ENCODE assay signal across 1 cellular context in the genomic region with DNA sequence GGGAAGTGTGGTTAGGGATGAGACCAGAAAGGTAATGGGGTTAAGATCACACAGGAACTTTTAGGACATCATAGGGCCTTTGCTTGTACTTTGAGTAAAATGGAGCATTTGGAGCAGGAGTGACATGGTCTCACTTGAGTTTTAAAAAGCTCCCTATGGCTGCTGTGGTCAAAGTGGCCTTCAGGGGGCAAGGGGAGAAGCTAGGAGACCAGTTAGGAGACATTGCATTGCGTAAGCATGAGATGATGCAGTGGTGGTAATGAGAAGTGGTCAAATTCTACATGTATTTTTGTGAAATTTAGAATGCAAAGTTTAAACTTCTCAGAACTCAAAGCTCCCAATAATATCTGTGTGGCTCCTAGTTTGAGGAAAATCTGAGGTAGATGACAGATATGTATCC.
TF ChIP-seq lines count a peak whose summit lies in the region.

No MANE protein-coding gene starts in this region.

TF ChIP-seq in WTC11, 78 proteins besides CTCF, POLR2A, EP300 and RAD21 (continued from another document):
- TF ChIP-seq, protein P1, sequence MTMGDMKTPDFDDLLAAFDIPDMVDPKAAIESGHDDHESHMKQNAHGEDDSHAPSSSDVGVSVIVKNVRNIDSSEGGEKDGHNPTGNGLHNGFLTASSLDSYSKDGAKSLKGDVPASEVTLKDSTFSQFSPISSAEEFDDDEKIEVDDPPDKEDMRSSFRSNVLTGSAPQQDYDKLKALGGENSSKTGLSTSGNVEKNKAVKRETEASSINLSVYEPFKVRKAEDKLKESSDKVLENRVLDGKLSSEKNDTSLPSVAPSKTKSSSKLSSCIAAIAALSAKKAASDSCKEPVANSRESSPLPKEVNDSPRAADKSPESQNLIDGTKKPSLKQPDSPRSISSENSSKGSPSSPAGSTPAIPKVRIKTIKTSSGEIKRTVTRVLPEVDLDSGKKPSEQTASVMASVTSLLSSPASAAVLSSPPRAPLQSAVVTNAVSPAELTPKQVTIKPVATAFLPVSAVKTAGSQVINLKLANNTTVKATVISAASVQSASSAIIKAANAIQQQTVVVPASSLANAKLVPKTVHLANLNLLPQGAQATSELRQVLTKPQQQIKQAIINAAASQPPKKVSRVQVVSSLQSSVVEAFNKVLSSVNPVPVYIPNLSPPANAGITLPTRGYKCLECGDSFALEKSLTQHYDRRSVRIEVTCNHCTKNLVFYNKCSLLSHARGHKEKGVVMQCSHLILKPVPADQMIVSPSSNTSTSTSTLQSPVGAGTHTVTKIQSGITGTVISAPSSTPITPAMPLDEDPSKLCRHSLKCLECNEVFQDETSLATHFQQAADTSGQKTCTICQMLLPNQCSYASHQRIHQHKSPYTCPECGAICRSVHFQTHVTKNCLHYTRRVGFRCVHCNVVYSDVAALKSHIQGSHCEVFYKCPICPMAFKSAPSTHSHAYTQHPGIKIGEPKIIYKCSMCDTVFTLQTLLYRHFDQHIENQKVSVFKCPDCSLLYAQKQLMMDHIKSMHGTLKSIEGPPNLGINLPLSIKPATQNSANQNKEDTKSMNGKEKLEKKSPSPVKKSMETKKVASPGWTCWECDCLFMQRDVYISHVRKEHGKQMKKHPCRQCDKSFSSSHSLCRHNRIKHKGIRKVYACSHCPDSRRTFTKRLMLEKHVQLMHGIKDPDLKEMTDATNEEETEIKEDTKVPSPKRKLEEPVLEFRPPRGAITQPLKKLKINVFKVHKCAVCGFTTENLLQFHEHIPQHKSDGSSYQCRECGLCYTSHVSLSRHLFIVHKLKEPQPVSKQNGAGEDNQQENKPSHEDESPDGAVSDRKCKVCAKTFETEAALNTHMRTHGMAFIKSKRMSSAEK (CRISPR knock-in tag; IDR thresholded peaks at IDR 0.05; ENCODE audit: borderline replicate concordance): no peak
- TF ChIP-seq IRF2 (CRISPR knock-in tag; IDR thresholded peaks at IDR 0.05; ENCODE audit: borderline replicate concordance, low read depth) (no peak), ATF6 (CRISPR knock-in tag; IDR thresholded peaks at IDR 0.05) (no peak), ATF2 (CRISPR knock-in tag; IDR thresholded peaks at IDR 0.05; ENCODE audit: borderline replicate concordance, low read depth) (no peak), SOX15 (CRISPR knock-in tag; IDR thresholded peaks at IDR 0.05) (no peak), NFE2L1 (CRISPR knock-in tag; IDR thresholded peaks at IDR 0.05) (no peak)
- TF ChIP-seq, protein P2, sequence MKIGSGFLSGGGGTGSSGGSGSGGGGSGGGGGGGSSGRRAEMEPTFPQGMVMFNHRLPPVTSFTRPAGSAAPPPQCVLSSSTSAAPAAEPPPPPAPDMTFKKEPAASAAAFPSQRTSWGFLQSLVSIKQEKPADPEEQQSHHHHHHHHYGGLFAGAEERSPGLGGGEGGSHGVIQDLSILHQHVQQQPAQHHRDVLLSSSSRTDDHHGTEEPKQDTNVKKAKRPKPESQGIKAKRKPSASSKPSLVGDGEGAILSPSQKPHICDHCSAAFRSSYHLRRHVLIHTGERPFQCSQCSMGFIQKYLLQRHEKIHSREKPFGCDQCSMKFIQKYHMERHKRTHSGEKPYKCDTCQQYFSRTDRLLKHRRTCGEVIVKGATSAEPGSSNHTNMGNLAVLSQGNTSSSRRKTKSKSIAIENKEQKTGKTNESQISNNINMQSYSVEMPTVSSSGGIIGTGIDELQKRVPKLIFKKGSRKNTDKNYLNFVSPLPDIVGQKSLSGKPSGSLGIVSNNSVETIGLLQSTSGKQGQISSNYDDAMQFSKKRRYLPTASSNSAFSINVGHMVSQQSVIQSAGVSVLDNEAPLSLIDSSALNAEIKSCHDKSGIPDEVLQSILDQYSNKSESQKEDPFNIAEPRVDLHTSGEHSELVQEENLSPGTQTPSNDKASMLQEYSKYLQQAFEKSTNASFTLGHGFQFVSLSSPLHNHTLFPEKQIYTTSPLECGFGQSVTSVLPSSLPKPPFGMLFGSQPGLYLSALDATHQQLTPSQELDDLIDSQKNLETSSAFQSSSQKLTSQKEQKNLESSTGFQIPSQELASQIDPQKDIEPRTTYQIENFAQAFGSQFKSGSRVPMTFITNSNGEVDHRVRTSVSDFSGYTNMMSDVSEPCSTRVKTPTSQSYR (CRISPR knock-in tag; IDR thresholded peaks at IDR 0.05): no peak
TF ChIP-seq in WTC11: peak in this region for 0.
